25 cellular contexts compared by ENCODE assay signal in the genomic region with DNA sequence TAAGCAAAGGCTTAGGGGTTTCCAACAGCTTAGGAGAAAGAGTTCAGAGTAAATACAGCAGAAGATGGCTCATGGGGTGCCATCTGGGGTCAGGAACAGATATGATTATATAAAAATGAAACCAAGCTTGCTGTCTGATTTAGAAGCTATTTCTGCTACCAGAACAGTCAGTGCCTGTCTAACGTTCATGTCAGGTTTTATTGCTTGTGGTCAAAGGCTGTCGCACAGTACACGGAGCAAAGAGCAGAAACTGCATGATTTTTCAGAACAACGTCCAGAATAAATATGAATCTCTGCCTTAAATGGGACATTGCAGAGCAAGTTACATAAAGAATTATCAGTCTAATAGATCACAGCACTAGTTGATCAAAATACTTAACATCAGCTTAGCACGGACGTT. TPM values are rescaled to one million over a fixed set of nuclear protein-coding genes. Genes with fewer than 3 reads are reported as not detected.
A peak's percentile ranks its signal among the peaks of the same experiment; 100 is the strongest.
DNase-seq lines count a peak whose midpoint lies in the region; ATAC-seq, FAIRE-seq and TF ChIP-seq lines count a peak whose summit lies in the region.
"Had no signal": no experiment of that assay in that cellular context is flagged by ENCODE, and none has a peak within 500 bp of the region (broad histone marks: within the 10 kb centered on the region; RNA-seq: fewer than 3 reads in every experiment).

No MANE protein-coding gene starts in this region.

- peak overlapping the region; percentile 32; the same call in 1 of the 2 replicates for H3K4me2 ChIP-seq in HepG2 (ENCODE audit: low read depth, low read length)

- TF ChIP-seq RAD21 in HepG2 (CRISPR knock-in tag; IDR thresholded peaks at IDR 0.05): no peak

- H3K9me3 ChIP-seq in T-helper 17 cell (ENCODE audit: control insufficient read depth, low read length, poor library complexity, severe bottlenecking) (no peaks in the 10 kb centered on the region), HepG2 (ENCODE audit: low read length) (no peaks in the 10 kb centered on the region), transverse colon (no peaks in the 10 kb centered on the region), ascending aorta (no peaks in the 10 kb centered on the region)
- H3K9me3 ChIP-seq: BE2C had no signal

- H3K27me3 Mint-ChIP-seq in T-helper 17 cell: no peaks in the 10 kb centered on the region

- ATAC-seq in T-helper 17 cell (no peak), HepG2 (peak; percentile 32; the same call in 1 of the 3 replicates)

- no peak overlapping the region for H3K4me3 ChIP-seq in HepG2 (replicated peaks in 1 of 3; ENCODE audit: insufficient read depth in 1 of 3, low read depth in 2 of 3, low read length in 3 of 3)
- H3K4me3 ChIP-seq in transverse colon: no peak overlapping the region
- H3K4me3 ChIP-seq in ascending aorta: no peak overlapping the region

- 0% methylated on average over 6 of the region's 6 CpGs for WGBS in HepG2 (ENCODE audit: low lambda C conversion rate)
- WGBS in transverse colon (ENCODE audit: low coverage in 1 of 2), 2 donors: 30 to 32% methylated on average over 2 to 6 of the region's 6 CpGs

- H4K20me1 ChIP-seq in HepG2 (ENCODE audit: insufficient read depth, low read length): no peaks in the 10 kb centered on the region

- BruUV-seq in HepG2 (replicated peaks; lab: Mats Ljungman, UMichigan): no TSS peak

- no peak for TF ChIP-seq POLR2A in HepG2 (IDR thresholded peaks at IDR 0.05; ENCODE audit: insufficient read depth in 1 of 2, low read depth in 2 of 2, low read length in 2 of 2)
- TF ChIP-seq POLR2A in transverse colon (IDR thresholded peaks at IDR 0.05): no peak

- H3K4me3 Mint-ChIP-seq in T-helper 17 cell: no peak overlapping the region
- H3K4me3 Mint-ChIP-seq: CD4-positive, CD25-positive, alpha-beta regulatory T cell had no signal

- H3K36me3 ChIP-seq in HepG2 (replicated peaks in 1 of 2; ENCODE audit: control insufficient read depth in 1 of 2, insufficient read depth in 2 of 2, low read length in 2 of 2): no peaks in the 10 kb centered on the region
- no peaks in the 10 kb centered on the region for H3K36me3 ChIP-seq in transverse colon
- H3K36me3 ChIP-seq in ascending aorta: no peaks in the 10 kb centered on the region
- H3K36me3 ChIP-seq: BE2C had no signal

- H3K4me1 Mint-ChIP-seq in T-helper 17 cell: peaks cover 5% of the 10 kb centered on the region

- no peak for TF ChIP-seq CTCF in HepG2 (CRISPR knock-in tag; IDR thresholded peaks at IDR 0.05)
- no peak for TF ChIP-seq CTCF in transverse colon (IDR thresholded peaks at IDR 0.05)
- TF ChIP-seq CTCF in ascending aorta (IDR thresholded peaks at IDR 0.05): no peak

- TF ChIP-seq EP300 in HepG2 (IDR thresholded peaks at IDR 0.05; ENCODE audit: low read depth in 2 of 2, low read length in 2 of 2) (no peak), HepG2 (CRISPR knock-in tag; IDR thresholded peaks at IDR 0.05; ENCODE audit: borderline replicate concordance) (no peak), transverse colon (IDR thresholded peaks at IDR 0.05; ENCODE audit: low read depth) (no peak)

- no peak overlapping the region for H2AFZ ChIP-seq in HepG2 (ENCODE audit: low read length)

- in situ Hi-C loops in KBM-7 (cut with MboI; ENCODE audit: low pct_unique_long_range_greater_than_20kb, low sequenced_read_pairs): loop anchor here (25.0 kb wide), 1 partner anchor 176 kb away; a partner anchor contains a TSS
- in situ Hi-C loops in HepG2 (cut with HindIII; ENCODE audit: extremely low pct_ligation_motif_present, low pct_unique_long_range_greater_than_20kb): loop anchor here (25.0 kb wide), 2 partner anchors 176 to 1076 kb away; a partner anchor contains a TSS
- in situ Hi-C loops in transverse colon (cut with MboI; ENCODE audit: low pct_ligation_motif_present in 1 of 4, low pct_unique_long_range_greater_than_20kb in 1 of 4, low sequenced_read_pairs in 3 of 4): loop anchor here in 1 of 4 donors (25.0 kb wide), 1 partner anchor 1076 kb away; a partner anchor contains a TSS

- no peak overlapping the region for H3K9ac ChIP-seq in HepG2 (ENCODE audit: insufficient read depth, low read depth, low read length)

- CTCF ChIA-PET in HepG2 (lab: Yijun Ruan, JAX; ENCODE audit: low intra/inter-chr PET ratio, low total read pairs): no interaction called here

- H3K27ac Mint-ChIP-seq in T-helper 17 cell: peak overlapping the region; percentile 14
- H3K27ac Mint-ChIP-seq: CD4-positive, CD25-positive, alpha-beta regulatory T cell had no signal

- H3K4me1 ChIP-seq in HepG2 (ENCODE audit: insufficient read depth, low read length) (peaks cover 15% of the 10 kb centered on the region; the same call in 1 of the 2 replicates), transverse colon (peaks cover 0 to 7% (median 0%) of the 10 kb centered on the region in 4 donors), ascending aorta (no peaks in the 10 kb centered on the region)

- DNase-seq in KBM-7: peak; percentile 6
- DNase-seq in T-helper 17 cell: no peak
- DNase-seq in HepG2 (ENCODE audit: low spot score): no peak
- DNase-seq in transverse colon: no peak
- no peak for DNase-seq in amygdala (lab: John Stamatoyannopoulos, UW)
- DNase-seq in activated T-cell treated with anti-CD3 and anti-CD28 coated beads for 4 hours: no peak
- no peak for DNase-seq in ascending aorta (ENCODE audit: low spot score in 2 of 2)
- DNase-seq: BE2C; CD4-positive, CD25-positive, alpha-beta regulatory T cell; COR-L47; DND-41; H7; KG1; NCI-H1417; NCI-H1694 treated with DMSO at 0.1 percent for 48 hours; NCI-H2081 treated with DMSO at 0.1 percent for 48 hours; NCI-H2171 treated with DMSO at 0.1 percent for 48 hours; NCI-H524 treated with DMSO at 0.1 percent for 48 hours; SHP77 had no signal

- H3K27ac ChIP-seq in HepG2 (ENCODE audit: extremely low read length, insufficient read depth, low read length) (no peak overlapping the region), transverse colon (peak overlapping the region in 3 of 4 donors; percentile 8 to 47 (median 34)), ascending aorta (no peak overlapping the region)
- H3K27ac ChIP-seq: HL-60 had no signal

- intact Hi-C loops in HepG2 (cut with micrococcal nuclease; ENCODE audit: unreplicated experiment) (no loop called here), transverse colon (cut with DNase I; ENCODE audit: low total_unique reads) (no loop called here), ascending aorta (cut with DNase I) (no loop called here)

- POLR2A ChIA-PET in HepG2 (lab: Yijun Ruan, JAX): no interaction called here

- no peak for FAIRE-seq in HepG2 (lab: Jason Lieb, UNC)
- FAIRE-seq: GM12891 had no signal

- no peaks in the 10 kb centered on the region for H3K36me3 Mint-ChIP-seq in T-helper 17 cell (ENCODE audit: low read depth)
- H3K36me3 Mint-ChIP-seq: CD4-positive, CD25-positive, alpha-beta regulatory T cell had no signal

- no peaks in the 10 kb centered on the region for H3K79me2 ChIP-seq in HepG2 (ENCODE audit: insufficient read depth, low read length)

- H3K27me3 ChIP-seq in HepG2 (ENCODE audit: control insufficient read depth in 1 of 2, insufficient read depth in 2 of 2, low read length in 2 of 2) (no peaks in the 10 kb centered on the region), transverse colon (no peaks in the 10 kb centered on the region), ascending aorta (no peaks in the 10 kb centered on the region)
- H3K27me3 ChIP-seq: BE2C had no signal

RNA-seq across cellular contexts. Expression of a gene that starts 17.3 kb away (rescaled TPM):
- total RNA-seq in T-helper 17 cell (1 to 10 TPM; 7.5 to 9.4 TPM), HepG2 (2016; rRNA removed; fragmentation: Illumina TruSeq; extraction: Trizol) (85.4 and 129 TPM in 2 replicates), transverse colon (10 to 100 TPM in 2 of 4 donors, 1 to 10 TPM in 2; 3.4 to 14.6 (median 10.4) TPM), ascending aorta (7.8 TPM)
- total RNA-seq in HepG2 (2016; cell fraction: cytosol; rRNA removed; fragmentation: Illumina TruSeq; extraction: Trizol; ENCODE audit: low read depth): 13.7 and 14.5 TPM in 2 replicates
- 81.8 and 138 TPM in 2 replicates for total RNA-seq in HepG2 (2016; cell fraction: insoluble cytoplasmic fraction; rRNA removed; fragmentation: Illumina TruSeq; extraction: Trizol)
- 25.4 and 26.6 TPM in 2 replicates for total RNA-seq in HepG2 (2016; cell fraction: membrane; rRNA removed; fragmentation: Illumina TruSeq; extraction: Trizol)
- 30.6 and 31.1 TPM in 2 replicates for total RNA-seq in HepG2 (2016; cell fraction: nucleus; rRNA removed; fragmentation: Illumina TruSeq; extraction: Trizol)
- 13.1 and 17.2 TPM in 2 replicates for polyA plus RNA-seq in HepG2 (2011; rRNA removed)
- polyA plus RNA-seq in HepG2 (2011; cell fraction: cytosol; rRNA removed): 6.3 and 10.9 TPM in 2 replicates
- polyA plus RNA-seq in HepG2 (2011; cell fraction: nucleus; rRNA removed): 1.7 and 2.4 TPM in 2 replicates
- polyA plus RNA-seq in HepG2 (2012): 24.0 and 37.8 TPM in 2 replicates
- polyA plus RNA-seq in HepG2 (2016; cell fraction: cytosol; fragmentation: Illumina TruSeq; extraction: Trizol; ENCODE audit: low read depth): 19.4 and 20.8 TPM in 2 replicates
- polyA plus RNA-seq in HepG2 (2016; cell fraction: insoluble cytoplasmic fraction; fragmentation: Illumina TruSeq; extraction: Trizol; ENCODE audit: low read depth): 155 and 178 TPM in 2 replicates
- polyA plus RNA-seq in HepG2 (2016; cell fraction: membrane; fragmentation: Illumina TruSeq; extraction: Trizol; ENCODE audit: low read depth): 29.5 and 30.2 TPM in 2 replicates
- 52.9 and 59.1 TPM in 2 replicates for polyA plus RNA-seq in HepG2 (2016; cell fraction: nucleus; fragmentation: Illumina TruSeq; extraction: Trizol; ENCODE audit: insufficient read depth, low read depth)
- 3.1 and 8.5 TPM in 2 replicates for polyA minus RNA-seq in HepG2 (2011; rRNA and poly(A)+ RNA removed; ENCODE audit: low replicate concordance)
- polyA minus RNA-seq in HepG2 (2011; cell fraction: cytosol; rRNA and poly(A)+ RNA removed): 6.4 and 6.5 TPM in 2 replicates
- polyA minus RNA-seq in HepG2 (2011; cell fraction: nucleus; rRNA and poly(A)+ RNA removed): 2.8 and 3.1 TPM in 2 replicates

RNA-seq across cellular contexts. Expression of a gene that starts 17.7 kb away (rescaled TPM):
- total RNA-seq in T-helper 17 cell (1 to 10 TPM; 4.3 to 5.3 TPM), HepG2 (2016; rRNA removed; fragmentation: Illumina TruSeq; extraction: Trizol) (47.6 and 49.3 TPM in 2 replicates), transverse colon (10 to 100 TPM in 2 of 4 donors, 1 to 10 TPM in 2; 1.4 to 21.0 (median 13.5) TPM), ascending aorta (8.8 TPM)
- total RNA-seq in HepG2 (2016; cell fraction: cytosol; rRNA removed; fragmentation: Illumina TruSeq; extraction: Trizol; ENCODE audit: low read depth): 14.6 and 16.3 TPM in 2 replicates
- total RNA-seq in HepG2 (2016; cell fraction: insoluble cytoplasmic fraction; rRNA removed; fragmentation: Illumina TruSeq; extraction: Trizol): 48.7 and 49.0 TPM in 2 replicates
- 15.7 and 16.5 TPM in 2 replicates for total RNA-seq in HepG2 (2016; cell fraction: membrane; rRNA removed; fragmentation: Illumina TruSeq; extraction: Trizol)
- total RNA-seq in HepG2 (2016; cell fraction: nucleus; rRNA removed; fragmentation: Illumina TruSeq; extraction: Trizol): 32.0 and 33.8 TPM in 2 replicates
- polyA plus RNA-seq in HepG2 (2011; rRNA removed): 26.2 and 35.9 TPM in 2 replicates
- polyA plus RNA-seq in HepG2 (2011; cell fraction: cytosol; rRNA removed): 22.8 and 35.7 TPM in 2 replicates
- polyA plus RNA-seq in HepG2 (2011; cell fraction: nucleus; rRNA removed): 8.5 and 13.3 TPM in 2 replicates
- polyA plus RNA-seq in HepG2 (2012): 34.8 and 39.7 TPM in 2 replicates
- 12.6 and 14.3 TPM in 2 replicates for polyA plus RNA-seq in HepG2 (2016; cell fraction: cytosol; fragmentation: Illumina TruSeq; extraction: Trizol; ENCODE audit: low read depth)
- 60.9 and 65.3 TPM in 2 replicates for polyA plus RNA-seq in HepG2 (2016; cell fraction: insoluble cytoplasmic fraction; fragmentation: Illumina TruSeq; extraction: Trizol; ENCODE audit: low read depth)
- polyA plus RNA-seq in HepG2 (2016; cell fraction: membrane; fragmentation: Illumina TruSeq; extraction: Trizol; ENCODE audit: low read depth): 12.5 and 13.4 TPM in 2 replicates
- 55.3 and 58.9 TPM in 2 replicates for polyA plus RNA-seq in HepG2 (2016; cell fraction: nucleus; fragmentation: Illumina TruSeq; extraction: Trizol; ENCODE audit: insufficient read depth, low read depth)
- 25.4 and 33.9 TPM in 2 replicates for polyA minus RNA-seq in HepG2 (2011; rRNA and poly(A)+ RNA removed; ENCODE audit: low replicate concordance)
- 10.3 and 13.8 TPM in 2 replicates for polyA minus RNA-seq in HepG2 (2011; cell fraction: cytosol; rRNA and poly(A)+ RNA removed)
- 9.4 and 11.8 TPM in 2 replicates for polyA minus RNA-seq in HepG2 (2011; cell fraction: nucleus; rRNA and poly(A)+ RNA removed)

RNA-seq across cellular contexts. Expression of a gene that starts 43.7 kb away (rescaled TPM):
- total RNA-seq in T-helper 17 cell (not detected), HepG2 (2016; rRNA removed; fragmentation: Illumina TruSeq; extraction: Trizol) (0.97 and 1.3 TPM in 2 replicates), transverse colon (not detected), ascending aorta (not detected)
- total RNA-seq in HepG2 (2016; cell fraction: cytosol; rRNA removed; fragmentation: Illumina TruSeq; extraction: Trizol; ENCODE audit: low read depth): 0.30 TPM in 1 of 2 replicates, not detected in the other
- total RNA-seq in HepG2 (2016; cell fraction: insoluble cytoplasmic fraction; rRNA removed; fragmentation: Illumina TruSeq; extraction: Trizol): 0.65 and 1.0 TPM in 2 replicates
- 0.34 TPM in 2 replicates for total RNA-seq in HepG2 (2016; cell fraction: membrane; rRNA removed; fragmentation: Illumina TruSeq; extraction: Trizol)
- total RNA-seq in HepG2 (2016; cell fraction: nucleus; rRNA removed; fragmentation: Illumina TruSeq; extraction: Trizol): 0.47 and 0.50 TPM in 2 replicates
- polyA plus RNA-seq in HepG2 (2011; rRNA removed): 0.18 and 0.30 TPM in 2 replicates
- polyA plus RNA-seq in HepG2 (2011; cell fraction: cytosol; rRNA removed): 0.18 and 0.28 TPM in 2 replicates
- 0.08 and 0.09 TPM in 2 replicates for polyA plus RNA-seq in HepG2 (2011; cell fraction: nucleus; rRNA removed)
- polyA plus RNA-seq in HepG2 (2012): 0.15 TPM in 1 of 2 replicates, not detected in the other
- 0.09 and 0.12 TPM in 2 replicates for polyA plus RNA-seq in HepG2 (2016; cell fraction: cytosol; fragmentation: Illumina TruSeq; extraction: Trizol; ENCODE audit: low read depth)
- polyA plus RNA-seq in HepG2 (2016; cell fraction: insoluble cytoplasmic fraction; fragmentation: Illumina TruSeq; extraction: Trizol; ENCODE audit: low read depth): 0.90 and 1.0 TPM in 2 replicates
- 0.23 and 0.27 TPM in 2 replicates for polyA plus RNA-seq in HepG2 (2016; cell fraction: membrane; fragmentation: Illumina TruSeq; extraction: Trizol; ENCODE audit: low read depth)
- 0.53 and 0.55 TPM in 2 replicates for polyA plus RNA-seq in HepG2 (2016; cell fraction: nucleus; fragmentation: Illumina TruSeq; extraction: Trizol; ENCODE audit: insufficient read depth, low read depth)
- 0.54 and 14.6 TPM in 2 replicates for polyA minus RNA-seq in HepG2 (2011; rRNA and poly(A)+ RNA removed; ENCODE audit: low replicate concordance)
- polyA minus RNA-seq in HepG2 (2011; cell fraction: cytosol; rRNA and poly(A)+ RNA removed): 0.59 TPM in 1 of 2 replicates, not detected in the other
- polyA minus RNA-seq in HepG2 (2011; cell fraction: nucleus; rRNA and poly(A)+ RNA removed): not detected in 2 replicates
- total RNA-seq: A673; CD4-positive, CD25-positive, alpha-beta regulatory T cell; G401; H7; MCF 10A had no signal
- polyA plus RNA-seq: CD4-positive, CD25-positive, alpha-beta regulatory T cell had no signal

RNA-seq across cellular contexts. Expression of a gene that starts 54.2 kb away (rescaled TPM):
- total RNA-seq in T-helper 17 cell (not detected), HepG2 (2016; rRNA removed; fragmentation: Illumina TruSeq; extraction: Trizol) (not detected in 2 replicates), transverse colon (not detected), ascending aorta (not detected)
- not detected in 2 replicates for total RNA-seq in HepG2 (2016; cell fraction: cytosol; rRNA removed; fragmentation: Illumina TruSeq; extraction: Trizol; ENCODE audit: low read depth)
- total RNA-seq in HepG2 (2016; cell fraction: insoluble cytoplasmic fraction; rRNA removed; fragmentation: Illumina TruSeq; extraction: Trizol): not detected in 2 replicates
- total RNA-seq in HepG2 (2016; cell fraction: membrane; rRNA removed; fragmentation: Illumina TruSeq; extraction: Trizol): not detected in 2 replicates
- total RNA-seq in HepG2 (2016; cell fraction: nucleus; rRNA removed; fragmentation: Illumina TruSeq; extraction: Trizol): not detected in 2 replicates
- polyA plus RNA-seq in HepG2 (2011; rRNA removed): not detected in 2 replicates
- not detected in 2 replicates for polyA plus RNA-seq in HepG2 (2011; cell fraction: cytosol; rRNA removed)
- polyA plus RNA-seq in HepG2 (2011; cell fraction: nucleus; rRNA removed): not detected in 2 replicates
- not detected in 2 replicates for polyA plus RNA-seq in HepG2 (2012)
- polyA plus RNA-seq in HepG2 (2016; cell fraction: cytosol; fragmentation: Illumina TruSeq; extraction: Trizol; ENCODE audit: low read depth): 0.86 and 1.1 TPM in 2 replicates
- not detected in 2 replicates for polyA plus RNA-seq in HepG2 (2016; cell fraction: insoluble cytoplasmic fraction; fragmentation: Illumina TruSeq; extraction: Trizol; ENCODE audit: low read depth)
- 0.69 TPM in 1 of 2 replicates, not detected in the other for polyA plus RNA-seq in HepG2 (2016; cell fraction: membrane; fragmentation: Illumina TruSeq; extraction: Trizol; ENCODE audit: low read depth)
- polyA plus RNA-seq in HepG2 (2016; cell fraction: nucleus; fragmentation: Illumina TruSeq; extraction: Trizol; ENCODE audit: insufficient read depth, low read depth): 0.67 TPM in 1 of 2 replicates, not detected in the other
- 0.26 TPM in 1 of 2 replicates, not detected in the other for polyA minus RNA-seq in HepG2 (2011; rRNA and poly(A)+ RNA removed; ENCODE audit: low replicate concordance)
- not detected in 2 replicates for polyA minus RNA-seq in HepG2 (2011; cell fraction: cytosol; rRNA and poly(A)+ RNA removed)
- not detected in 2 replicates for polyA minus RNA-seq in HepG2 (2011; cell fraction: nucleus; rRNA and poly(A)+ RNA removed)
- total RNA-seq: A673; CD4-positive, CD25-positive, alpha-beta regulatory T cell; G401; HT-29; MCF 10A had no signal

RNA-seq across cellular contexts. Expression of a gene that starts 59.6 kb away (rescaled TPM):
- total RNA-seq in T-helper 17 cell (not detected), HepG2 (2016; rRNA removed; fragmentation: Illumina TruSeq; extraction: Trizol) (0.15 and 0.35 TPM in 2 replicates), transverse colon (not detected), ascending aorta (not detected)
- total RNA-seq in HepG2 (2016; cell fraction: cytosol; rRNA removed; fragmentation: Illumina TruSeq; extraction: Trizol; ENCODE audit: low read depth): not detected in 2 replicates
- 0.26 and 0.33 TPM in 2 replicates for total RNA-seq in HepG2 (2016; cell fraction: insoluble cytoplasmic fraction; rRNA removed; fragmentation: Illumina TruSeq; extraction: Trizol)
- total RNA-seq in HepG2 (2016; cell fraction: membrane; rRNA removed; fragmentation: Illumina TruSeq; extraction: Trizol): 0.28 TPM in 1 of 2 replicates, not detected in the other
- total RNA-seq in HepG2 (2016; cell fraction: nucleus; rRNA removed; fragmentation: Illumina TruSeq; extraction: Trizol): 0.22 TPM in 1 of 2 replicates, not detected in the other
- 0.05 and 0.10 TPM in 2 replicates for polyA plus RNA-seq in HepG2 (2011; rRNA removed)
- 0.05 and 0.07 TPM in 2 replicates for polyA plus RNA-seq in HepG2 (2011; cell fraction: cytosol; rRNA removed)
- 0.10 TPM in 1 of 2 replicates, not detected in the other for polyA plus RNA-seq in HepG2 (2011; cell fraction: nucleus; rRNA removed)
- not detected in 2 replicates for polyA plus RNA-seq in HepG2 (2012)
- polyA plus RNA-seq in HepG2 (2016; cell fraction: cytosol; fragmentation: Illumina TruSeq; extraction: Trizol; ENCODE audit: low read depth): 0.11 TPM in 1 of 2 replicates, not detected in the other
- 0.24 and 0.56 TPM in 2 replicates for polyA plus RNA-seq in HepG2 (2016; cell fraction: insoluble cytoplasmic fraction; fragmentation: Illumina TruSeq; extraction: Trizol; ENCODE audit: low read depth)
- 0.09 and 0.16 TPM in 2 replicates for polyA plus RNA-seq in HepG2 (2016; cell fraction: membrane; fragmentation: Illumina TruSeq; extraction: Trizol; ENCODE audit: low read depth)
- polyA plus RNA-seq in HepG2 (2016; cell fraction: nucleus; fragmentation: Illumina TruSeq; extraction: Trizol; ENCODE audit: insufficient read depth, low read depth): 0.34 TPM in 1 of 2 replicates, not detected in the other
- polyA minus RNA-seq in HepG2 (2011; rRNA and poly(A)+ RNA removed; ENCODE audit: low replicate concordance): 0.28 and 0.42 TPM in 2 replicates
- polyA minus RNA-seq in HepG2 (2011; cell fraction: cytosol; rRNA and poly(A)+ RNA removed): not detected in 2 replicates
- polyA minus RNA-seq in HepG2 (2011; cell fraction: nucleus; rRNA and poly(A)+ RNA removed): not detected in 2 replicates
- total RNA-seq: A673; CD4-positive, CD25-positive, alpha-beta regulatory T cell; G401; MCF 10A had no signal
- polyA plus RNA-seq: CD4-positive, CD25-positive, alpha-beta regulatory T cell had no signal

Comparison
In these comparisons a context has a peak if more than half of its experiments do, and no peak if none do; other contexts are left out.
1. H3K27ac ChIP-seq: peak in transverse colon (3 of 4); none in HepG2 (single experiment) and ascending aorta (0 of 2).